ENCODE assay signal across 8 cellular contexts in the genomic region with DNA sequence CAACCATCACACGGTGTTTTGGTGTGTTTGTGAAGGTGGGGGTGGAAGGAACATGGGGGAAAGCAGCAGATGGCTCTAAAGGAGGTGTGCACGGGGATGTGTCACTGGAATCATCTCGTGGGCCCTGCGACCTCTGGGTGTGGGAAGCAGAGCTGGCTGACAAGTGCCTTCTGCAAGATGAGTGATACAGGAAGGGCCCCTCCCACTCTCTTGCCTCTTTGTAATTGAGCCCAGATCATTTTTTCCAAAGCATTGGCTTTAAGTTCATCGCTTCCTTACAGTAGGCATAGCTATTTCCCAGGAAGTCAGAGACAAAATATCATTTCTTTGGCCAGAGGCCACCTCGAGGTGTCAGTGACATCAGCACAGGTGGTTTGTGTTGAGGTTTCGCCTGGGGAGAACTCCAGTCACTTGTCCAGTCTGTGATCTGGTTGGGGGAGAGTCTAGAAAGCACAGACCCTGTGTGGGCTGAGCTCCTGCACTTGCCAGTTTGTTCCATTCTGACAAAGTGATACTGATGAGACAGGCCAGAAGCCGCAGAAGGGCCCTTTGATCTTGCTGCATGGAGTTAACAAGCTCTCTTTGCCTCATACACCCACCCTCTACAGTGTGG. TPM values are rescaled to one million over a fixed set of nuclear protein-coding genes. Genes with fewer than 3 reads are reported as not detected.
DNase-seq lines count a peak whose midpoint lies in the region; FAIRE-seq and TF ChIP-seq lines count a peak whose summit lies in the region.

No MANE protein-coding gene starts in this region.

- peaks cover 63% of the 10 kb centered on the region for H3K36me3 Mint-ChIP-seq in Calu3 (ENCODE audit: insufficient read depth, unreplicated experiment)

- no peak for DNase-seq in Calu3
- DNase-seq in activated CD4-positive, alpha-beta T cell treated with anti-CD3 and anti-CD28 coated beads for 24 hours (ENCODE audit: low read depth in 2 of 2): peak; percentile 62 to 64
- peak; percentile 10 for DNase-seq in bronchial epithelial cell (ENCODE audit: low read depth)
- peak; percentile 70 to 82 (median 70) for DNase-seq in stimulated activated CD4-positive, alpha-beta T cell treated with anti-CD3 and anti-CD28 coated beads, Interleukin-12 subunit alpha, Interleukin-12 subunit beta, amount 100 ng/mL, for 48 hours (ENCODE audit: low read depth in 2 of 3, low spot score in 1 of 3)
- DNase-seq in colonic mucosa: no peak
- DNase-seq in GM12892 (ENCODE audit: insufficient read length): no peak
- no peak for DNase-seq in SKM-1 treated with dmso at 0.1 percent for 144 hours (lab: John Stamatoyannopoulos, UW; ENCODE audit: unreplicated experiment)
- no peak for DNase-seq in NCI-H446 treated with DMSO at 0.1 percent for 48 hours (lab: John Stamatoyannopoulos, UW)

- FAIRE-seq in bronchial epithelial cell (lab: Jason Lieb, UNC) (no peak), GM12892 (lab: Jason Lieb, UNC) (no peak)

- H3K27me3 Mint-ChIP-seq in Calu3 (ENCODE audit: unreplicated experiment): no peaks in the 10 kb centered on the region

- no peak overlapping the region for H3K4me3 ChIP-seq in bronchial epithelial cell (ENCODE audit: low read depth, low read length)
- no peak overlapping the region for H3K4me3 ChIP-seq in colonic mucosa

- no peaks in the 10 kb centered on the region for H3K9me3 Mint-ChIP-seq in Calu3 (ENCODE audit: low read depth, unreplicated experiment)

- BruUV-seq in Calu3 (replicated peaks; lab: Mats Ljungman, UMichigan): no TSS peak

- CTCF ChIA-PET in Calu3 (lab: Charles Lee): no interaction called here

- H3K36me3 ChIP-seq in bronchial epithelial cell (ENCODE audit: control insufficient read depth, insufficient read depth, low read length) (peaks cover 15% of the 10 kb centered on the region), colonic mucosa (peaks cover 4% of the 10 kb centered on the region)

- H3K27ac ChIP-seq in colonic mucosa: no peak overlapping the region

- H3K27me3 ChIP-seq in bronchial epithelial cell (ENCODE audit: control insufficient read depth, insufficient read depth, low read length) (no peaks in the 10 kb centered on the region), colonic mucosa (no peaks in the 10 kb centered on the region)

- H3K4me3 Mint-ChIP-seq in Calu3 (ENCODE audit: low read depth, unreplicated experiment): no peak overlapping the region

- H3K4me1 Mint-ChIP-seq in Calu3 (ENCODE audit: low read depth, unreplicated experiment): no peaks in the 10 kb centered on the region

- peak overlapping the region; percentile 20 for H3K27ac Mint-ChIP-seq in Calu3 (ENCODE audit: unreplicated experiment)

- TF ChIP-seq CTCF in Calu3 (IDR thresholded peaks at IDR 0.05; ENCODE audit: unreplicated experiment) (no peak), bronchial epithelial cell (IDR thresholded peaks at IDR 0.05; ENCODE audit: insufficient read depth, low read length, severe bottlenecking) (no peak), colonic mucosa (IDR thresholded peaks at IDR 0.05) (no peak)

- H3K9me3 ChIP-seq in colonic mucosa: no peaks in the 10 kb centered on the region

- intact Hi-C loops in Calu3 (cut with micrococcal nuclease; ENCODE audit: unreplicated experiment): no loop called here
- intact Hi-C loops in colonic mucosa (cut with DNase I): no loop called here

- no peak overlapping the region for H3K9ac ChIP-seq in colonic mucosa (ENCODE audit: low read depth in 2 of 2, low read length in 2 of 2)

- no peaks in the 10 kb centered on the region for H3K4me1 ChIP-seq in colonic mucosa

- no peak for TF ChIP-seq POLR2A in GM12892 (IDR thresholded peaks at IDR 0.05; ENCODE audit: low read depth, low read length)

RNA-seq across cellular contexts. Expression of a gene that starts 20.6 kb away (rescaled TPM):
- total RNA-seq in Calu3 (2022) (27.5 and 29.3 TPM in 2 replicates), bronchial epithelial cell (10.5 and 24.3 TPM in 2 replicates), colonic mucosa (10 to 100 TPM; 34.5 to 34.8 TPM)
- 3.3 TPM for polyA plus RNA-seq in GM12892 (2012; ENCODE audit: missing spikeins)

RNA-seq across cellular contexts. Expression of a gene that starts 33.9 kb away (rescaled TPM):
- 113 and 116 TPM in 2 replicates for total RNA-seq in Calu3 (2022)
- 12.8 and 21.9 TPM in 2 replicates for total RNA-seq in bronchial epithelial cell
- total RNA-seq in colonic mucosa: 10 to 100 TPM; 19.2 to 32.9 TPM
- 48.5 TPM for polyA plus RNA-seq in GM12892 (2012; ENCODE audit: missing spikeins)

RNA-seq across cellular contexts. Expression of a gene that starts 33.9 kb away (rescaled TPM):
- total RNA-seq in Calu3 (2022) (131 and 146 TPM in 2 replicates), bronchial epithelial cell (34.8 and 42.0 TPM in 2 replicates), colonic mucosa (100 to 1,000 TPM in 1 of 2 donors, 10 to 100 TPM in 1; 82.9 to 143 TPM)
- polyA plus RNA-seq in GM12892 (2012; ENCODE audit: missing spikeins): 73.6 TPM

Comparison
In these comparisons a context has a peak if more than half of its experiments do, and no peak if none do; other contexts are left out.
1. DNase-seq: peak in activated CD4-positive, alpha-beta T cell treated with anti-CD3 and anti-CD28 coated beads for 24 hours (2 of 2), bronchial epithelial cell (single experiment) and stimulated activated CD4-positive, alpha-beta T cell treated with anti-CD3 and anti-CD28 coated beads, Interleukin-12 subunit alpha, Interleukin-12 subunit beta, amount 100 ng/mL, for 48 hours (3 of 3); none in Calu3 (single experiment), colonic mucosa (single experiment), GM12892 (single experiment), SKM-1 treated with dmso at 0.1 percent for 144 hours (single experiment) and NCI-H446 treated with DMSO at 0.1 percent for 48 hours (single experiment).